ENCODE assay signal across 12 cellular contexts in genomic region chr5:150670961-150671337, GRCh38. TPM values are rescaled to one million over a fixed set of nuclear protein-coding genes. Genes with fewer than 3 reads are reported as not detected.
A peak's percentile ranks its signal among the peaks of the same experiment; 100 is the strongest.
DNase-seq lines count a peak whose midpoint lies in the region; ATAC-seq and TF ChIP-seq lines count a peak whose summit lies in the region.
"Had no signal": no experiment of that assay in that cellular context is flagged by ENCODE, and none has a peak within 500 bp of the region (broad histone marks: within the 10 kb centered on the region; RNA-seq: fewer than 3 reads in every experiment).

No MANE protein-coding gene starts in this region.

- H3K27me3 ChIP-seq in BLaER1 = peaks cover 28% of the 10 kb centered on the region
- H3K27me3 ChIP-seq in dorsolateral prefrontal cortex = peaks cover 0 to 5% (median 0%) of the 10 kb centered on the region in 45 donors
- H3K27me3 ChIP-seq: adrenal gland had no signal

- no peak overlapping the region for H3K27ac ChIP-seq in BLaER1
- H3K27ac ChIP-seq in dorsolateral prefrontal cortex = peak overlapping the region in 5 of 59 donors; percentile 0 to 54 (median 46)

- BruUV-seq in Calu3 (replicated peaks; lab: Mats Ljungman, UMichigan) = no TSS peak

- no peaks in the 10 kb centered on the region for H4K20me1 ChIP-seq in BLaER1

- H3K36me3 ChIP-seq in BLaER1 (no peaks in the 10 kb centered on the region), ES-I3 (ENCODE audit: insufficient read depth, low read length) (no peaks in the 10 kb centered on the region; the same call in 1 of the 2 replicates)
- H3K36me3 ChIP-seq: adrenal gland had no signal

- TF ChIP-seq CTCF in dorsolateral prefrontal cortex (IDR thresholded peaks at IDR 0.05 in 54 of 56, conservative IDR thresholded peaks at IDR 0.05 in 2 of 56; ENCODE audit: low read depth in 1 of 56, partially characterized antibody in 56 of 56) (no peak), natural killer cell (IDR thresholded peaks at IDR 0.05) (no peak), Calu3 (IDR thresholded peaks at IDR 0.05; ENCODE audit: unreplicated experiment) (no peak)

- H3K4me1 ChIP-seq in BLaER1 (peaks cover 36% of the 10 kb centered on the region), ES-I3 (ENCODE audit: insufficient read depth, low read length) (peaks cover 26% of the 10 kb centered on the region)

- peak overlapping the region; percentile 70; the same call in 1 of the 2 replicates for H3K4me3 ChIP-seq in BLaER1
- H3K4me3 ChIP-seq in dorsolateral prefrontal cortex = peak overlapping the region in 40 of 59 donors; percentile 50 to 81 (median 65)

- H3K9me3 Mint-ChIP-seq in natural killer cell = no peaks in the 10 kb centered on the region
- no peaks in the 10 kb centered on the region for H3K9me3 Mint-ChIP-seq in Calu3 (ENCODE audit: low read depth, unreplicated experiment)

- no peaks in the 10 kb centered on the region for H3K36me3 Mint-ChIP-seq in natural killer cell
- no peaks in the 10 kb centered on the region for H3K36me3 Mint-ChIP-seq in Calu3 (ENCODE audit: insufficient read depth, unreplicated experiment)

- H3K9me3 ChIP-seq in BLaER1 = no peaks in the 10 kb centered on the region
- no peaks in the 10 kb centered on the region for H3K9me3 ChIP-seq in ES-I3 (ENCODE audit: control insufficient read depth, insufficient read depth, low read length)
- H3K9me3 ChIP-seq: adrenal gland had no signal

- H3K4me1 Mint-ChIP-seq in natural killer cell = no peaks in the 10 kb centered on the region
- H3K4me1 Mint-ChIP-seq in Calu3 (ENCODE audit: low read depth, unreplicated experiment) = no peaks in the 10 kb centered on the region

- peaks cover 8 to 16% of the 10 kb centered on the region in 2 donors for H3K27me3 Mint-ChIP-seq in natural killer cell (ENCODE audit: low read depth in 2 of 2)
- H3K27me3 Mint-ChIP-seq in Calu3 (ENCODE audit: unreplicated experiment) = peaks cover 21% of the 10 kb centered on the region

- no peak for DNase-seq in dorsolateral prefrontal cortex
- no peak for DNase-seq in natural killer cell
- no peak for DNase-seq in NCI-H2029 treated with DMSO at 0.1 percent for 48 hours (lab: John Stamatoyannopoulos, UW)
- no peak for DNase-seq in islet precursor cell
- no peak for DNase-seq in Calu3
- DNase-seq: activated CD4-positive, alpha-beta T cell treated with anti-CD3 and anti-CD28 coated beads for 48 hours; NCI-H2171; stimulated activated CD4-positive, alpha-beta T cell treated with anti-CD3 and anti-CD28 coated beads, Interleukin-4, amount 100 ng/mL, for 4 hours had no signal

- H3K27ac Mint-ChIP-seq in natural killer cell = no peak overlapping the region
- no peak overlapping the region for H3K27ac Mint-ChIP-seq in Calu3 (ENCODE audit: unreplicated experiment)

- intact Hi-C loops in dorsolateral prefrontal cortex (cut with DNase I) (no loop called here), natural killer cell (cut with micrococcal nuclease) (no loop called here), Calu3 (cut with micrococcal nuclease; ENCODE audit: unreplicated experiment) (no loop called here)

- no peak for ATAC-seq in natural killer cell
- ATAC-seq: SK-N-SH treated with all-trans-retinoic acid at 6 μM for 48 hours had no signal

- peak overlapping the region; percentile 98 for H3K4me2 ChIP-seq in BLaER1

- peak overlapping the region; percentile 76 for H3K4me3 Mint-ChIP-seq in natural killer cell
- no peak overlapping the region for H3K4me3 Mint-ChIP-seq in Calu3 (ENCODE audit: low read depth, unreplicated experiment)

- CTCF ChIA-PET in Calu3 (lab: Charles Lee) = interaction anchor here (0.6 to 1.9 kb wide), 2 partner anchors 30 to 1515 kb away, joined by 3 to 5 read pairs; partner anchors contain the start of gene RBM22

- H3K9ac ChIP-seq in BLaER1 (no peak overlapping the region), ES-I3 (ENCODE audit: low read depth, low read length) (peak overlapping the region; percentile 68)

RNA-seq across cellular contexts. Expression of gene MYOZ3, which starts 9.9 kb away (rescaled TPM):
- total RNA-seq in dorsolateral prefrontal cortex (1 to 10 TPM in 119 of 120 experiments, under 1 TPM in 1; 0.60 to 9.2 (median 3.8) TPM), natural killer cell (not detected), Calu3 (2022) (not detected in 2 replicates)

RNA-seq across cellular contexts. Expression of gene RBM22, which starts 29.9 kb away (rescaled TPM):
- total RNA-seq in dorsolateral prefrontal cortex (10 to 100 TPM; 36.7 to 64.8 (median 47.0) TPM), natural killer cell (100 to 1,000 TPM; 136 to 149 (median 145) TPM), Calu3 (2022) (53.4 and 60.8 TPM in 2 replicates)

RNA-seq across cellular contexts. Expression of gene SYNPO, which starts 30.5 kb away (rescaled TPM):
- total RNA-seq in dorsolateral prefrontal cortex (100 to 1,000 TPM in 116 of 120 experiments, 10 to 100 TPM in 4; 47.3 to 302 (median 180) TPM), natural killer cell (under 1 TPM in 2 of 3 donors, not detected in 1; 0.16 to 0.48 TPM), Calu3 (2022) (0.92 and 2.5 TPM in 2 replicates)

Comparison
In these comparisons a context has a peak if more than half of its experiments do, and no peak if none do; other contexts are left out.
1. RNA of gene SYNPO, which starts 30.5 kb away (total RNA-seq): 47.3 to 302 TPM in dorsolateral prefrontal cortex; 0.92 to 2.5 TPM in Calu3 and 0.16 to 0.48 TPM in natural killer cell; every median in the first group is over 10 times any median in the second.